ENCODE assay signal across 15 cellular contexts in genomic region chr22:26226538-26227297, GRCh38. TPM values are rescaled to one million over a fixed set of nuclear protein-coding genes. Genes with fewer than 3 reads are reported as not detected.
A peak's percentile ranks its signal among the peaks of the same experiment; 100 is the strongest.
DNase-seq lines count a peak whose midpoint lies in the region; ATAC-seq and TF ChIP-seq lines count a peak whose summit lies in the region.
"Had no signal": no experiment of that assay in that cellular context is flagged by ENCODE, and none has a peak within 500 bp of the region (broad histone marks: within the 10 kb centered on the region; RNA-seq: fewer than 3 reads in every experiment).

No MANE protein-coding gene starts in this region.

- no peak for DNase-seq in WTC11 (ENCODE audit: low spot score)
- peak; percentile 29 for DNase-seq in endodermal cell
- no peak for DNase-seq in neuronal stem cell (ENCODE audit: low spot score)
- no peak for DNase-seq in GM23248
- DNase-seq in hepatocyte (ENCODE audit: low spot score), result no peak
- DNase-seq in tibial nerve (ENCODE audit: low spot score in 2 of 2), result no peak
- no peak for DNase-seq in SW480 (ENCODE audit: low spot score)
- DNase-seq: Caco-2; CD8-positive, alpha-beta memory T cell; DND-41; GDM1; HCEC 1CT; HFFc6 had no signal

- H4K20me1 ChIP-seq in GM23248 (ENCODE audit: insufficient read depth), result no peaks in the 10 kb centered on the region
- no peaks in the 10 kb centered on the region for H4K20me1 ChIP-seq in hepatocyte (ENCODE audit: insufficient read depth, poor library complexity, severe bottlenecking)

- peaks cover 20% of the 10 kb centered on the region for H3K9me3 Mint-ChIP-seq in WTC11
- no peaks in the 10 kb centered on the region for H3K9me3 Mint-ChIP-seq in endodermal cell

- H2AK5ac ChIP-seq in neuronal stem cell (ENCODE audit: low read depth, low read length), result no peak overlapping the region

- H3K9me2 ChIP-seq in GM23248 (ENCODE audit: insufficient read depth), result no peaks in the 10 kb centered on the region
- no peaks in the 10 kb centered on the region for H3K9me2 ChIP-seq in hepatocyte (replicated peaks; ENCODE audit: insufficient read depth)

- no peak for ATAC-seq in WTC11
- ATAC-seq: A549 had no signal

- no peaks in the 10 kb centered on the region for H3K79me2 ChIP-seq in GM23248 (ENCODE audit: insufficient read depth)
- no peaks in the 10 kb centered on the region for H3K79me2 ChIP-seq in hepatocyte

- H4K91ac ChIP-seq in neuronal stem cell (ENCODE audit: low read depth, low read length, poor library complexity), result no peak overlapping the region

- no peak overlapping the region for H3K4me2 ChIP-seq in neuronal stem cell (ENCODE audit: insufficient read depth, low read length, poor library complexity, severe bottlenecking)
- H3K4me2 ChIP-seq in GM23248 (ENCODE audit: unreplicated experiment), result no peak overlapping the region
- H3K4me2 ChIP-seq in hepatocyte, result no peak overlapping the region
- H3K4me2 ChIP-seq: A549 had no signal

- TF ChIP-seq CTCF in WTC11 (IDR thresholded peaks at IDR 0.05) (no peak), endodermal cell (conservative IDR thresholded peaks at IDR 0.05) (no peak), hepatocyte (IDR thresholded peaks at IDR 0.05; ENCODE audit: poor library complexity) (no peak), tibial nerve (IDR thresholded peaks at IDR 0.05) (no peak)

- no peaks in the 10 kb centered on the region for H3F3A ChIP-seq in GM23248 (ENCODE audit: insufficient read depth)

- H3K27ac Mint-ChIP-seq in WTC11, result no peak overlapping the region
- H3K27ac Mint-ChIP-seq in endodermal cell, result no peak overlapping the region
- H3K27ac Mint-ChIP-seq: CD8-positive, alpha-beta memory T cell; HFFc6 had no signal

- H3K27me3 ChIP-seq in endodermal cell (ENCODE audit: control insufficient read depth, insufficient read depth, low read length, poor library complexity, severe bottlenecking), result no peaks in the 10 kb centered on the region
- H3K27me3 ChIP-seq in neuronal stem cell (ENCODE audit: control insufficient read depth in 3 of 3, insufficient read depth in 3 of 3, low read depth in 1 of 3, low read length in 3 of 3), result no peaks in the 10 kb centered on the region
- H3K27me3 ChIP-seq in GM23248 (replicated peaks; ENCODE audit: insufficient read depth), result no peaks in the 10 kb centered on the region; the same call in 1 of the 2 replicates
- H3K27me3 ChIP-seq in hepatocyte, result peaks cover 11% of the 10 kb centered on the region
- H3K27me3 ChIP-seq in tibial nerve, result no peaks in the 10 kb centered on the region

- no peaks in the 10 kb centered on the region for H3K4me1 ChIP-seq in endodermal cell (ENCODE audit: control insufficient read depth, insufficient read depth, low read length)
- H3K4me1 ChIP-seq in neuronal stem cell (ENCODE audit: control insufficient read depth in 2 of 2, insufficient read depth in 1 of 2, low read depth in 1 of 2, low read length in 2 of 2), result peaks cover 0 to 2% of the 10 kb centered on the region in 2 donors
- H3K4me1 ChIP-seq in GM23248 (ENCODE audit: insufficient read depth), result no peaks in the 10 kb centered on the region
- H3K4me1 ChIP-seq in hepatocyte (ENCODE audit: insufficient read depth), result no peaks in the 10 kb centered on the region
- no peaks in the 10 kb centered on the region for H3K4me1 ChIP-seq in tibial nerve
- H3K4me1 ChIP-seq: A549, Caco-2 had no signal

- H3K79me1 ChIP-seq in neuronal stem cell (ENCODE audit: low read depth, low read length), result no peaks in the 10 kb centered on the region

- H3K9ac ChIP-seq in endodermal cell (ENCODE audit: extremely low read depth, low read length, poor library complexity, severe bottlenecking), result no peak overlapping the region
- no peak overlapping the region for H3K9ac ChIP-seq in neuronal stem cell (ENCODE audit: low read depth, low read length, poor library complexity)
- H3K9ac ChIP-seq in GM23248, result no peak overlapping the region

- in situ Hi-C loops in GM23248 (cut with MboI), result no loop called here

- H3K4me1 Mint-ChIP-seq in WTC11 (no peaks in the 10 kb centered on the region), endodermal cell (no peaks in the 10 kb centered on the region)
- H3K4me1 Mint-ChIP-seq: CD8-positive, alpha-beta memory T cell had no signal

- no peak overlapping the region for H3K18ac ChIP-seq in neuronal stem cell (ENCODE audit: low read length)

- no peak overlapping the region for H4K8ac ChIP-seq in neuronal stem cell (ENCODE audit: low read depth, low read length)

- WGBS in endodermal cell (ENCODE audit: insufficient coverage in 1 of 2, insufficient read length in 1 of 2), 2 experiments, result 78 to 90% methylated on average over 6 to 7 of the region's 7 CpGs
- WGBS in neuronal stem cell (ENCODE audit: extremely low coverage in 2 of 2, insufficient read length in 2 of 2, insufficient replicate concordance in 1 of 2), 2 donors, result no CpG with 5 or more reads among the region's 7 CpGs
- WGBS in GM23248 (ENCODE audit: low coverage in 1 of 2, low lambda C conversion rate in 2 of 2, missing lambda C conversion rate in 2 of 2), 2 experiments, result 23 to 25% methylated on average over 7 of the region's 7 CpGs
- WGBS in hepatocyte (ENCODE audit: low lambda C conversion rate, missing lambda C conversion rate), result 83% methylated on average over 7 of the region's 7 CpGs
- WGBS in tibial nerve, 2 donors, result 78 to 84% methylated on average over 7 of the region's 7 CpGs

- H3K27me3 Mint-ChIP-seq in WTC11 (ENCODE audit: low read depth), result peaks cover 7% of the 10 kb centered on the region
- H3K27me3 Mint-ChIP-seq in endodermal cell (ENCODE audit: insufficient read depth), result no peaks in the 10 kb centered on the region

- no peaks in the 10 kb centered on the region for H3K36me3 Mint-ChIP-seq in WTC11
- H3K36me3 Mint-ChIP-seq in endodermal cell (ENCODE audit: low read depth), result peaks cover 6% of the 10 kb centered on the region
- H3K36me3 Mint-ChIP-seq: CD8-positive, alpha-beta memory T cell had no signal

- H3K9me3 ChIP-seq in endodermal cell (ENCODE audit: control insufficient read depth, low read length) (no peaks in the 10 kb centered on the region), neuronal stem cell (replicated peaks in 1 of 2; ENCODE audit: control insufficient read depth in 2 of 2, insufficient read depth in 1 of 2, low read depth in 1 of 2, low read length in 2 of 2) (peaks cover 0 to 4% of the 10 kb centered on the region in 2 donors), GM23248 (ENCODE audit: low read depth) (no peaks in the 10 kb centered on the region), hepatocyte (ENCODE audit: low read depth) (no peaks in the 10 kb centered on the region), tibial nerve (no peaks in the 10 kb centered on the region)
- H3K9me3 ChIP-seq: A549, Caco-2 had no signal

- H2BK12ac ChIP-seq in neuronal stem cell (ENCODE audit: low read length), result no peak overlapping the region

- H3K4me3 Mint-ChIP-seq in WTC11 (no peak overlapping the region), endodermal cell (no peak overlapping the region)
- H3K4me3 Mint-ChIP-seq: CD8-positive, alpha-beta memory T cell; HFFc6 had no signal

- no peak for TF ChIP-seq POLR2A in tibial nerve (IDR thresholded peaks at IDR 0.05)

- CTCF ChIA-PET in WTC11 (lab: Charles Lee), result interaction anchor here (1.1 to 1.9 kb wide), 2 partner anchors 54 to 104 kb away, joined by 4 to 9 read pairs; no protein-coding TSS in a partner anchor

- POLR2A ChIA-PET in WTC11 (lab: Charles Lee), result no interaction called here

- H2BK5ac ChIP-seq in neuronal stem cell (ENCODE audit: low read length), result no peak overlapping the region

- no peak overlapping the region for H3K4ac ChIP-seq in neuronal stem cell (ENCODE audit: low read length)

- H2BK15ac ChIP-seq in neuronal stem cell (ENCODE audit: low read length), result no peak overlapping the region

- no peak overlapping the region for H3K23ac ChIP-seq in neuronal stem cell (ENCODE audit: low read depth, low read length, poor library complexity)

- no peak overlapping the region for H3K14ac ChIP-seq in neuronal stem cell (ENCODE audit: low read length)

- TF ChIP-seq EP300 in tibial nerve (IDR thresholded peaks at IDR 0.05), result no peak

- H3K27ac ChIP-seq in endodermal cell (ENCODE audit: low read depth, low read length), result no peak overlapping the region
- no peak overlapping the region for H3K27ac ChIP-seq in neuronal stem cell (replicated peaks; ENCODE audit: low read length)
- H3K27ac ChIP-seq in GM23248, result no peak overlapping the region
- no peak overlapping the region for H3K27ac ChIP-seq in hepatocyte
- H3K27ac ChIP-seq in tibial nerve, result no peak overlapping the region
- H3K27ac ChIP-seq: A549 had no signal

- peak overlapping the region; percentile 18 for H2AFZ ChIP-seq in neuronal stem cell (ENCODE audit: low read length)
- no peak overlapping the region for H2AFZ ChIP-seq in GM23248
- no peak overlapping the region for H2AFZ ChIP-seq in hepatocyte

- no peak overlapping the region for H3K4me3 ChIP-seq in endodermal cell (ENCODE audit: low read length)
- H3K4me3 ChIP-seq in neuronal stem cell (ENCODE audit: low read length in 2 of 2), result no peak overlapping the region
- H3K4me3 ChIP-seq in GM23248, result no peak overlapping the region
- no peak overlapping the region for H3K4me3 ChIP-seq in hepatocyte
- H3K4me3 ChIP-seq in tibial nerve, result no peak overlapping the region
- H3K4me3 ChIP-seq: A549 had no signal

- no peak overlapping the region for H2BK120ac ChIP-seq in neuronal stem cell (ENCODE audit: low read depth, low read length)

- H3K36me3 ChIP-seq in endodermal cell (ENCODE audit: control insufficient read depth, insufficient read depth, low read length) (no peaks in the 10 kb centered on the region), neuronal stem cell (replicated peaks in 1 of 2; ENCODE audit: control insufficient read depth in 2 of 2, insufficient read depth in 2 of 2, low read length in 2 of 2) (no peaks in the 10 kb centered on the region), GM23248 (ENCODE audit: low read depth) (no peaks in the 10 kb centered on the region), hepatocyte (replicated peaks; ENCODE audit: insufficient read depth, low read depth) (no peaks in the 10 kb centered on the region), tibial nerve (no peaks in the 10 kb centered on the region)

RNA-seq across cellular contexts. Expression of gene SEZ6L, which starts 57.5 kb away (rescaled TPM):
- total RNA-seq in WTC11 (2021) (0.57 to 1.1 TPM (median 0.57 TPM) in 3 replicates), endodermal cell (10 to 100 TPM; 32.1 to 39.4 TPM), hepatocyte (0.20 and 0.43 TPM in 2 replicates), tibial nerve (under 1 TPM; under 0.01 to 0.63 (median 0.22) TPM)
- 12.1 TPM for polyA plus RNA-seq in endodermal cell (2013, experiment 1 of 2)
- 12.8 TPM for polyA plus RNA-seq in endodermal cell (2013, experiment 2 of 2)
- polyA plus RNA-seq in neuronal stem cell (2013, experiment 1 of 2), result 0.47 TPM
- polyA plus RNA-seq in neuronal stem cell (2013, experiment 2 of 2), result 0.61 TPM
- total RNA-seq in GM23248 (2014; rRNA removed; shearing (Covaris generic)), result under 0.01 TPM in 1 of 2 replicates, not detected in the other
- polyA plus RNA-seq in GM23248 (2016; fragmentation: Nextera tagmentation; extraction: Ambion mirVana) (0.18 and 0.19 TPM in 2 replicates), hepatocyte (0.44 and 0.66 TPM in 2 replicates)
- total RNA-seq: Caco-2; CD8-positive, alpha-beta memory T cell; HFFc6 had no signal
- polyA plus RNA-seq: A549; AG04450; CD8-positive, alpha-beta memory T cell had no signal

Comparison
In these comparisons a context has a peak if more than half of its experiments do, and no peak if none do; other contexts are left out.
1. RNA of gene SEZ6L, which starts 57.5 kb away (total RNA-seq): 32.1 to 39.4 TPM in endodermal cell; 0.57 to 1.1 TPM in WTC11, under 0.01 to 0.63 TPM in tibial nerve, 0.20 to 0.43 TPM in hepatocyte and under 0.01 TPM in GM23248; every median in the first group is over 10 times any median in the second.